ENCODE assay signal across 8 cellular contexts in genomic region chr1:227368009-227368408, GRCh38. TPM values are rescaled to one million over a fixed set of nuclear protein-coding genes. Genes with fewer than 3 reads are reported as not detected.
"Had no signal": no experiment of that assay in that cellular context is flagged by ENCODE, and none has a peak within 500 bp of the region (broad histone marks: within the 10 kb centered on the region; RNA-seq: fewer than 3 reads in every experiment).

No MANE protein-coding gene starts in this region.

- H3K4me3 Mint-ChIP-seq: IgD-negative memory B cell had no signal

- H3K9ac ChIP-seq: KMS-11 had no signal

- H3K36me3 Mint-ChIP-seq: IgD-negative memory B cell had no signal

- H3K9me3 Mint-ChIP-seq: IgD-negative memory B cell had no signal

- H3K4me2 ChIP-seq: KMS-11 had no signal

- ATAC-seq: HepG2 had no signal

- H3K27ac ChIP-seq: HL-60, KMS-11 had no signal

- DNase-seq: IMR-90, KBM-7, KG1 had no signal

- H3K27ac Mint-ChIP-seq: IgD-negative memory B cell had no signal

- FAIRE-seq: HepG2, HTR-8/SVneo had no signal

RNA-seq across cellular contexts. Expression of gene CDC42BPA, which starts 49.7 kb away (rescaled TPM):
- polyA plus RNA-seq: IgD-negative memory B cell had no signal
